1 cellular context compared by ENCODE assay signal in genomic region chr15:45112143-45112591, GRCh38.
TF ChIP-seq lines count a peak whose summit lies in the region.

No MANE protein-coding gene starts in this region.

TF ChIP-seq in SK-N-SH, 30 proteins besides CTCF, POLR2A, EP300 and RAD21 (continued from another document):
- TF ChIP-seq MXI1 (IDR thresholded peaks at IDR 0.05; ENCODE audit: low read depth, low read length) (no peak), TAF1 (IDR thresholded peaks at IDR 0.05; ENCODE audit: borderline replicate concordance, low read depth, low read length) (no peak), MEF2A (IDR thresholded peaks at IDR 0.05; ENCODE audit: borderline replicate concordance, low read depth) (no peak), RXRA (IDR thresholded peaks at IDR 0.05; ENCODE audit: borderline replicate concordance, low read depth) (no peak), RCOR1 (IDR thresholded peaks at IDR 0.05; ENCODE audit: low read length) (no peak), SIN3A (IDR thresholded peaks at IDR 0.05; ENCODE audit: borderline replicate concordance, low read depth, low read length) (no peak), JUND (IDR thresholded peaks at IDR 0.05) (no peak)
